In the genomic region with DNA sequence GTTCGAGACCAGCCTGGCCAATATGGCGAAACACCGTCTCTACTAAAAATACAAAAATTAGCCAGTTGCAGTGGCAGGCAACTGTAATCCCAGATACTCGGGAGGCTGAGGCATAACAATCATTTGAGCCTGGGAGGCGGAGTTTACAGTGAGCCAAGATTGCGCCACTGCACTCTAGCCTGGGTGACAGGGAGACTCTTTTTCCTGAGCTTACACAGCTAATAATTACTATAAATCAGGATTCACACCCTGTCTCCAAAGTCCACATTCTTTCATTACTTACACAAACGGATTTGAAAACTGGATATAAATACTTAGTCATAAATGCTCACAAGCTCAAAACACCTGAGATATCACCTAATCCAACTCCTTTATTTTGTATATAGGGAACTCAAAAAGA, we compare ENCODE assay signal across 21 cellular contexts.
"Had no signal": no experiment of that assay in that cellular context is flagged by ENCODE, and none has a peak within 500 bp of the region (broad histone marks: within the 10 kb centered on the region; RNA-seq: fewer than 3 reads in every experiment).

No MANE protein-coding gene starts in this region.

- H3K36me3 ChIP-seq: brain microvascular endothelial cell, colonic mucosa had no signal

- H3K27me3 ChIP-seq: brain microvascular endothelial cell, colonic mucosa had no signal

- DNase-seq: activated B cell treated with CpG ODN at 0.5 μM for 24 hours; activated CD4-positive, alpha-beta T cell treated with anti-CD3 and anti-CD28 coated beads for 1 hour; activated CD4-positive, alpha-beta T cell treated with anti-CD3 and anti-CD28 coated beads, Interleukin-2, amount 10 ng/mL, durations not matched to agents 24 days and 14 days; activated CD4-positive, alpha-beta T cell treated with anti-CD3 and anti-CD28 coated beads, Interleukin-2, amount 50 U/mL, for 48 hours; activated CD8-positive, alpha-beta memory T cell treated with anti-CD3 and anti-CD28 coated beads, Interleukin-2, amount 10 ng/mL, durations not matched to agents 7 days and 5 days; activated effector memory CD4-positive, alpha-beta T cell treated with anti-CD3 and anti-CD28 coated beads, Interleukin-2, amount 50 U/mL, for 16 hours; activated naive CD4-positive, alpha-beta T cell treated with anti-CD3 and anti-CD28 coated beads for 36 hours; activated T-cell treated with anti-CD3 and anti-CD28 coated beads, Interleukin-2, amount 50 U/mL, for 4 hours; brain microvascular endothelial cell; colonic mucosa; Karpas-422; NCI-H1105 treated with DMSO at 0.1 percent for 48 hours; NCI-H2029; NCI-H345; NCI-H510A; NCI-H69; NK-92 treated with Interleukin-12 subunit alpha and Interleukin-12 subunit beta, amount 100 ng/mL, for 24 hours; OCI-M1; Right ventricle myocardium superior had no signal

- ATAC-seq: activated CD8-positive, alpha-beta memory T cell treated with anti-CD3 and anti-CD28 coated beads, Interleukin-2, amount 10 ng/mL, durations not matched to agents 7 days and 5 days; activated T-cell treated with anti-CD3 and anti-CD28 coated beads, Interleukin-2, amount 50 U/mL, for 4 hours; Panc1 had no signal

- H3K4me3 ChIP-seq: colonic mucosa had no signal

- H3K27ac ChIP-seq: brain microvascular endothelial cell, colonic mucosa, RWPE1 had no signal

- H3K9me3 ChIP-seq: colonic mucosa had no signal

- H3K4me1 ChIP-seq: colonic mucosa had no signal
